8 cellular contexts compared by ENCODE assay signal in genomic region chr3:45105855-45106655, GRCh38. TPM values are rescaled to one million over a fixed set of nuclear protein-coding genes. Genes with fewer than 3 reads are reported as not detected.
DNase-seq lines count a peak whose midpoint lies in the region; ATAC-seq lines count a peak whose summit lies in the region.

No MANE protein-coding gene starts in this region.

- intact Hi-C loops in activated CD4-positive, alpha-beta T cell treated with anti-CD3 and anti-CD28 coated beads, Interleukin-2, amount 10 ng/mL, durations not matched to agents 24 days and 14 days (cut with micrococcal nuclease) = loop anchor here (1.0 to 10.0 kb wide), 9 partner anchors 7 to 1189 kb away; no protein-coding TSS in a partner anchor

- peak; percentile 46 for DNase-seq in HK-2 (ENCODE audit: unreplicated experiment)
- DNase-seq in activated CD4-positive, alpha-beta T cell treated with anti-CD3 and anti-CD28 coated beads, Interleukin-2, amount 10 ng/mL, durations not matched to agents 24 days and 14 days = peak; percentile 95
- DNase-seq in effector CD8-positive, alpha-beta T cell (lab: John Stamatoyannopoulos, UW) = peak; percentile 22
- DNase-seq in stimulated activated CD8-positive, alpha-beta memory T cell treated with anti-CD3 and anti-CD28 coated beads, Interleukin-15, amount 100 ng/mL, for 1 hour (ENCODE audit: low read depth) = peak; percentile 25
- DNase-seq in SHP77 treated with DMSO at 0.1 percent for 48 hours (lab: John Stamatoyannopoulos, UW) = no peak
- DNase-seq in G401 (ENCODE audit: low spot score) = no peak

- peak overlapping the region; percentile 89 for H3K27ac Mint-ChIP-seq in activated CD4-positive, alpha-beta T cell treated with anti-CD3 and anti-CD28 coated beads, Interleukin-2, amount 10 ng/mL, durations not matched to agents 24 days and 14 days

- H3K27me3 Mint-ChIP-seq in activated CD4-positive, alpha-beta T cell treated with anti-CD3 and anti-CD28 coated beads, Interleukin-2, amount 10 ng/mL, durations not matched to agents 24 days and 14 days = peaks cover 10% of the 10 kb centered on the region

- H3K4me1 Mint-ChIP-seq in activated CD4-positive, alpha-beta T cell treated with anti-CD3 and anti-CD28 coated beads, Interleukin-2, amount 10 ng/mL, durations not matched to agents 24 days and 14 days = peaks cover 70% of the 10 kb centered on the region

- H3K4me3 Mint-ChIP-seq in activated CD4-positive, alpha-beta T cell treated with anti-CD3 and anti-CD28 coated beads, Interleukin-2, amount 10 ng/mL, durations not matched to agents 24 days and 14 days = peak overlapping the region; percentile 62

- peaks cover 24% of the 10 kb centered on the region for H3K36me3 Mint-ChIP-seq in activated CD4-positive, alpha-beta T cell treated with anti-CD3 and anti-CD28 coated beads, Interleukin-2, amount 10 ng/mL, durations not matched to agents 24 days and 14 days (ENCODE audit: low read depth)

- no peak for ATAC-seq in HG03571 (IDR thresholded peaks at IDR 0.05; ENCODE audit: unreplicated experiment)
- ATAC-seq in HG03097 (IDR thresholded peaks at IDR 0.05; ENCODE audit: low FRiP score, unreplicated experiment) = no peak

- in situ Hi-C loops in G401 (cut with HindIII; ENCODE audit: low sequenced_read_pairs) = no loop called here

- H3K9me3 Mint-ChIP-seq in activated CD4-positive, alpha-beta T cell treated with anti-CD3 and anti-CD28 coated beads, Interleukin-2, amount 10 ng/mL, durations not matched to agents 24 days and 14 days = peaks cover 9% of the 10 kb centered on the region

RNA-seq across cellular contexts. Expression of gene CDCP1, which starts 40.1 kb away (rescaled TPM):
- 3.2 and 3.3 TPM in 2 replicates for total RNA-seq in activated CD4-positive, alpha-beta T cell treated with anti-CD3 and anti-CD28 coated beads, Interleukin-2, amount 10 ng/mL, durations not matched to agents 24 days and 14 days
- total RNA-seq in G401 (2014; rRNA removed; shearing (Covaris generic)) = not detected in 2 replicates

Comparison
In these comparisons a context has a peak if more than half of its experiments do, and no peak if none do; other contexts are left out.
1. DNase-seq: peak in HK-2 (single experiment), activated CD4-positive, alpha-beta T cell treated with anti-CD3 and anti-CD28 coated beads, Interleukin-2, amount 10 ng/mL, durations not matched to agents 24 days and 14 days (single experiment), effector CD8-positive, alpha-beta T cell (single experiment) and stimulated activated CD8-positive, alpha-beta memory T cell treated with anti-CD3 and anti-CD28 coated beads, Interleukin-15, amount 100 ng/mL, for 1 hour (single experiment); none in SHP77 treated with DMSO at 0.1 percent for 48 hours (single experiment) and G401 (single experiment).